ENCODE assay signal across 9 cellular contexts in the genomic region with DNA sequence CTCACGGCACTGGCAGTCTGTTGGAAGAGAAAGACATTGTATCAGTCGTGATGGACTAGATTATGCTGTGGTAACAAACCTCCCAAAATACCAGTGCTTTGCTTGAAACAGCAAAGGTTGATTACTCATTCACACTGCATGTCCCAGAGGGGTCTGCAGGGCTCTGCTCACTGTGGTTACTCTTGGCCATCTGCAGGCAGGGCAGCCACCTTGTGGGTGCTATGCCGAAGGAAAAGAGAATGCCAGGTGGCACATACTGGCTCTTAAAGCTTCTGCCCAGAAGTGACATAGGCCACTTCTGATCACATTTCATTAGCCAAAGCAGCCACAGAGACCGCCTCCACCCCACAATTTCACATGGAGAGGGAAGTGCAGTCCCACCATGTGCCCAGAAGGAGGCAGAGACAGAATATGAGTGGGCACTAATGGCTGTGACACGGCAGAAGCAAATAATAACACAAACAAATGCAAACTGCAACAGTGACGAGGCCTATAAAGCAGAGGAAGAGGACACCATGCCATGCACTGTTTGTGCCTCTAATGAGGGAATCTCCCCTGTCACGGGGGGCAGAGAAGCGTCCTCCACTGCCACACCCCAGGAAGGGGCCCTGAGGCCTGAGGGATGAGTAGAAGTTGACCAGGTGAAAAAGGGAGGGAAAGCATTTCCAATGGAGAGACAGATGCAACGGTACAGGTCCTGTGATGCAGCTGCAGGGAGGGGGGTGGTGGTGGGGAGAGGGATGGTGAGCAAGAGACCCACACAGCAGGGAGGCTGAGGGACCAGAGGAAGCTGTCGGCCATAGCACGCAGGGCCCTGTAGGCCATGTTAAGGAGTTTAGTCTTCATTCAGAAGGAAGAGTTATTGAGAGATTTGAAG. TPM values are rescaled to one million over a fixed set of nuclear protein-coding genes. Genes with fewer than 3 reads are reported as not detected.
DNase-seq lines count a peak whose midpoint lies in the region; ATAC-seq and TF ChIP-seq lines count a peak whose summit lies in the region.
"Had no signal": no experiment of that assay in that cellular context is flagged by ENCODE, and none has a peak within 500 bp of the region (broad histone marks: within the 10 kb centered on the region; RNA-seq: fewer than 3 reads in every experiment).

No MANE protein-coding gene starts in this region.

- POLR2A ChIA-PET in RWPE1 (lab: Yijun Ruan, JAX; ENCODE audit: low non-redundant PET) = no interaction called here

- H3K27ac ChIP-seq in foreskin keratinocyte (no peak overlapping the region), RWPE1 (no peak overlapping the region)

- no peaks in the 10 kb centered on the region for H3K27me3 ChIP-seq in foreskin keratinocyte

- TF ChIP-seq CTCF in GM12864 (IDR thresholded peaks at IDR 0.05; ENCODE audit: low read depth, low read length, missing control alignments) = peak; percentile 65
- TF ChIP-seq CTCF in foreskin keratinocyte (conservative IDR thresholded peaks at IDR 0.05) = peak; percentile 71
- no peak for TF ChIP-seq CTCF in RWPE1 (conservative IDR thresholded peaks at IDR 0.05; ENCODE audit: low read depth)

- DNase-seq in A172 (ENCODE audit: low spot score) (peak; percentile 6), GM12864 (ENCODE audit: low read depth) (peak; percentile 5), RKO (ENCODE audit: low spot score) (peak; percentile 5), foreskin keratinocyte (peak in 1 of 2 donors; percentile 28), LoVo (ENCODE audit: low spot score) (no peak), DMS153 (lab: John Stamatoyannopoulos, UW) (no peak), RWPE1 (ENCODE audit: low spot score) (no peak)

- CTCF ChIA-PET in RWPE1 (lab: Yijun Ruan, JAX) = no interaction called here

- H3K4me1 ChIP-seq in foreskin keratinocyte = no peaks in the 10 kb centered on the region
- H3K4me1 ChIP-seq: HAP-1 had no signal

- ATAC-seq in HG02981 (IDR thresholded peaks at IDR 0.05; ENCODE audit: unreplicated experiment) = peak; percentile 65
- peak; percentile 76 for ATAC-seq in foreskin keratinocyte

- no peak overlapping the region for H3K4me3 ChIP-seq in GM12864 (ENCODE audit: low read depth, low read length)
- H3K4me3 ChIP-seq: HAP-1 had no signal

RNA-seq across cellular contexts. Expression of a gene that starts 51.7 kb away (rescaled TPM):
- 5.9 and 7.8 TPM in 2 replicates for total RNA-seq in A172 (2014; rRNA removed; shearing (Covaris generic))
- 5.5 and 7.7 TPM in 2 replicates for total RNA-seq in foreskin keratinocyte
- 2.7 and 4.0 TPM in 2 replicates for polyA plus RNA-seq in foreskin keratinocyte

Comparison
In these comparisons a context has a peak if more than half of its experiments do, and no peak if none do; other contexts are left out.
1. DNase-seq: peak in A172 (single experiment), GM12864 (single experiment) and RKO (single experiment); none in LoVo (single experiment), DMS153 (single experiment) and RWPE1 (single experiment).